ENCODE assay signal across 1 cellular context in genomic region chr17:81519284-81520020, GRCh38.
TF ChIP-seq lines count a peak whose summit lies in the region.

No MANE protein-coding gene starts in this region.

TF ChIP-seq in HepG2, 621 proteins besides CTCF, POLR2A, EP300 and RAD21 (continues in another document):
- no peak for TF ChIP-seq MED8 (CRISPR knock-in tag; IDR thresholded peaks at IDR 0.05; ENCODE audit: insufficient replicate concordance)
- TF ChIP-seq ZXDC (CRISPR knock-in tag; IDR thresholded peaks at IDR 0.05): no peak; the same call in 1 of the 2 replicates
- peak; percentile 25; the same call in 1 of the 2 replicates for TF ChIP-seq NFE2 (CRISPR knock-in tag; IDR thresholded peaks at IDR 0.05)
- 0 out of 2 replicates have a peak, but pooled peaks have one; percentile 37 for TF ChIP-seq ZNF768 (CRISPR knock-in tag; IDR thresholded peaks at IDR 0.05)
- no peak for TF ChIP-seq ZNF639 (CRISPR knock-in tag; conservative IDR thresholded peaks at IDR 0.05)
- TF ChIP-seq TFDP2 (CRISPR knock-in tag; IDR thresholded peaks at IDR 0.05): peak; percentile 68; the same call in 1 of the 2 replicates
- no peak for TF ChIP-seq ZNF7 (CRISPR knock-in tag; IDR thresholded peaks at IDR 0.05)
- TF ChIP-seq TEF (CRISPR knock-in tag; IDR thresholded peaks at IDR 0.05): no peak
- TF ChIP-seq ZBTB25 (CRISPR knock-in tag; IDR thresholded peaks at IDR 0.05): no peak
- TF ChIP-seq MBD4 (IDR thresholded peaks at IDR 0.05; ENCODE audit: borderline replicate concordance, low read length): no peak
- no peak for TF ChIP-seq ZNF839 (CRISPR knock-in tag; IDR thresholded peaks at IDR 0.05; ENCODE audit: borderline replicate concordance)
- no peak for TF ChIP-seq TFE3 (CRISPR knock-in tag; IDR thresholded peaks at IDR 0.05)
- TF ChIP-seq ZSCAN5A (CRISPR knock-in tag; IDR thresholded peaks at IDR 0.05; ENCODE audit: borderline replicate concordance): no peak
- TF ChIP-seq ZFP36 (IDR thresholded peaks at IDR 0.05; ENCODE audit: borderline replicate concordance, low read depth, low read length, partially characterized antibody): no peak
- no peak; the same call in 1 of the 2 replicates for TF ChIP-seq ZNF414 (CRISPR knock-in tag; IDR thresholded peaks at IDR 0.05)
- TF ChIP-seq RBM22 (optimal IDR thresholded peaks at IDR 0.05; ENCODE audit: low read length): no peak
- TF ChIP-seq HMGA1 (CRISPR knock-in tag; conservative IDR thresholded peaks at IDR 0.05): no peak
- no peak for TF ChIP-seq ZNF205 (CRISPR knock-in tag; IDR thresholded peaks at IDR 0.05)
- no peak for TF ChIP-seq SP2 (CRISPR knock-in tag; IDR thresholded peaks at IDR 0.05)
- TF ChIP-seq MED13 (CRISPR knock-in tag; IDR thresholded peaks at IDR 0.05): no peak
- TF ChIP-seq TFDP1 (CRISPR knock-in tag; IDR thresholded peaks at IDR 0.05; ENCODE audit: borderline replicate concordance): no peak; the same call in 1 of the 2 replicates
- TF ChIP-seq MAFF (IDR thresholded peaks at IDR 0.05; ENCODE audit: low read depth, low read length): no peak
- TF ChIP-seq ZNF3 (CRISPR knock-in tag; IDR thresholded peaks at IDR 0.05): no peak
- TF ChIP-seq JDP2 (CRISPR knock-in tag; IDR thresholded peaks at IDR 0.05; ENCODE audit: borderline replicate concordance): no peak
- no peak for TF ChIP-seq TP53 (CRISPR knock-in tag; conservative IDR thresholded peaks at IDR 0.05)
- no peak for TF ChIP-seq ZNF660 (CRISPR knock-in tag; IDR thresholded peaks at IDR 0.05; ENCODE audit: borderline replicate concordance, low read depth)
- TF ChIP-seq ZNF441 (CRISPR knock-in tag; IDR thresholded peaks at IDR 0.05; ENCODE audit: borderline replicate concordance): peak; percentile 29; the same call in 1 of the 2 replicates
- TF ChIP-seq ZNF674 (CRISPR knock-in tag; IDR thresholded peaks at IDR 0.05; ENCODE audit: low read depth): no peak
- no peak for TF ChIP-seq ZMYM2 (CRISPR knock-in tag; IDR thresholded peaks at IDR 0.05)
- TF ChIP-seq FOXO1 (CRISPR knock-in tag; IDR thresholded peaks at IDR 0.05): no peak
- TF ChIP-seq DNMT3B (CRISPR knock-in tag; conservative IDR thresholded peaks at IDR 0.05): no peak
- TF ChIP-seq FIP1L1 (IDR thresholded peaks at IDR 0.05; ENCODE audit: borderline replicate concordance, insufficient read depth, low read depth, low read length): 0 out of 2 replicates have a peak, but pooled peaks have one; percentile 76
- TF ChIP-seq MXD4 (CRISPR knock-in tag; IDR thresholded peaks at IDR 0.05): peak; percentile 25; the same call in 1 of the 2 replicates
- no peak for TF ChIP-seq KLF11 (CRISPR knock-in tag; IDR thresholded peaks at IDR 0.05)
- TF ChIP-seq ZNF33B (CRISPR knock-in tag; IDR thresholded peaks at IDR 0.05): no peak
- TF ChIP-seq KMT2B (CRISPR knock-in tag; IDR thresholded peaks at IDR 0.05): no peak
- no peak for TF ChIP-seq TCF7 (IDR thresholded peaks at IDR 0.05; ENCODE audit: low read depth)
- TF ChIP-seq ZNF260 (CRISPR knock-in tag; IDR thresholded peaks at IDR 0.05; ENCODE audit: borderline replicate concordance, low read depth): no peak
- TF ChIP-seq GATAD1 (CRISPR knock-in tag; IDR thresholded peaks at IDR 0.05): peak; percentile 26; the same call in 1 of the 2 replicates
- no peak for TF ChIP-seq PCBP2 (optimal IDR thresholded peaks at IDR 0.05; ENCODE audit: low read depth, low read length, poor library complexity, severe bottlenecking)
- no peak; the same call in 1 of the 2 replicates for TF ChIP-seq KIAA2018 (CRISPR knock-in tag; IDR thresholded peaks at IDR 0.05; ENCODE audit: borderline replicate concordance)
- no peak for TF ChIP-seq GABPA (IDR thresholded peaks at IDR 0.05; ENCODE audit: low read depth, low read length)
- TF ChIP-seq GABPA (CRISPR knock-in tag; IDR thresholded peaks at IDR 0.05; ENCODE audit: low read depth): no peak
- TF ChIP-seq HNRNPUL1 (IDR thresholded peaks at IDR 0.05; ENCODE audit: low read depth, low read length): no peak
